Comparison of ENCODE assay signal across 23 cellular contexts in genomic region chr14:102938191-102938590, GRCh38.
"Had no signal": no experiment of that assay in that cellular context is flagged by ENCODE, and none has a peak within 500 bp of the region (broad histone marks: within the 10 kb centered on the region; RNA-seq: fewer than 3 reads in every experiment).

No MANE protein-coding gene starts in this region.

- H3K27me3 Mint-ChIP-seq: dendritic cell treated with granulocyte-macrophage colony-stimulating factor and Interleukin-4, amounts not matched to agents 40 ng/mL and 50 ng/mL, for 4 days had no signal

- H3K27me3 ChIP-seq: gastrocnemius medialis, right atrium auricular region, tibial nerve, upper lobe of left lung had no signal

- H3K36me3 ChIP-seq: prostate gland had no signal

- ATAC-seq: esophagus mucosa; gastrocnemius medialis; left lobe of liver; natural killer cell; sciatic nerve; stimulated activated effector memory CD8-positive, alpha-beta T cell treated with anti-CD3 and anti-CD28 coated beads, Interleukin-12 subunit alpha, Interleukin-12 subunit beta, amount 100 ng/mL, for 72 hours had no signal

- H3K9me3 ChIP-seq: gastrocnemius medialis, prostate gland, right atrium auricular region, thoracic aorta, tibial nerve, upper lobe of left lung had no signal

- H3K27ac Mint-ChIP-seq: dendritic cell treated with granulocyte-macrophage colony-stimulating factor and Interleukin-4, amounts not matched to agents 40 ng/mL and 50 ng/mL, for 4 days; endodermal cell; natural killer cell; stimulated activated effector memory CD8-positive, alpha-beta T cell treated with anti-CD3 and anti-CD28 coated beads, Interleukin-12 subunit alpha, Interleukin-12 subunit beta, amount 100 ng/mL, for 72 hours had no signal

- H3K4me2 ChIP-seq: smooth muscle cell had no signal

- H3K4me1 Mint-ChIP-seq: endodermal cell; natural killer cell; stimulated activated effector memory CD8-positive, alpha-beta T cell treated with anti-CD3 and anti-CD28 coated beads, Interleukin-12 subunit alpha, Interleukin-12 subunit beta, amount 100 ng/mL, for 72 hours had no signal

- H3K27ac ChIP-seq: epithelial cell of prostate, gastrocnemius medialis, prostate gland, right atrium auricular region, thoracic aorta, tibial nerve, upper lobe of left lung had no signal

- H3K4me3 Mint-ChIP-seq: dendritic cell treated with granulocyte-macrophage colony-stimulating factor and Interleukin-4, amounts not matched to agents 40 ng/mL and 50 ng/mL, for 4 days; endodermal cell; natural killer cell; neural crest cell; stimulated activated effector memory CD8-positive, alpha-beta T cell treated with anti-CD3 and anti-CD28 coated beads, Interleukin-12 subunit alpha, Interleukin-12 subunit beta, amount 100 ng/mL, for 72 hours had no signal

- H3K36me3 Mint-ChIP-seq: natural killer cell; stimulated activated effector memory CD8-positive, alpha-beta T cell treated with anti-CD3 and anti-CD28 coated beads, Interleukin-12 subunit alpha, Interleukin-12 subunit beta, amount 100 ng/mL, for 72 hours had no signal

- H3K9me3 Mint-ChIP-seq: dendritic cell treated with granulocyte-macrophage colony-stimulating factor and Interleukin-4, amounts not matched to agents 40 ng/mL and 50 ng/mL, for 4 days; endodermal cell; natural killer cell; neural crest cell; stimulated activated effector memory CD8-positive, alpha-beta T cell treated with anti-CD3 and anti-CD28 coated beads, Interleukin-12 subunit alpha, Interleukin-12 subunit beta, amount 100 ng/mL, for 72 hours had no signal

- H3K4me3 ChIP-seq: gastrocnemius medialis, prostate gland, right atrium auricular region, smooth muscle cell, thoracic aorta, tibial nerve, upper lobe of left lung had no signal

- H3K4me1 ChIP-seq: gastrocnemius medialis had no signal

- DNase-seq: effector CD8-positive, alpha-beta T cell; endodermal cell; foreskin fibroblast; gastrocnemius medialis; head of caudate nucleus; natural killer cell; stimulated activated CD4-positive, alpha-beta T cell treated with anti-CD3 and anti-CD28 coated beads, Interleukin-12 subunit alpha, Interleukin-12 subunit beta, amount 100 ng/mL, for 4 hours; stimulated activated CD4-positive, alpha-beta T cell treated with anti-CD3 and anti-CD28 coated beads, Interleukin-1b, Interleukin-23, amount 100 ng/mL, for 48 hours; stimulated activated CD4-positive, alpha-beta T cell treated with anti-CD3 and anti-CD28 coated beads, Interleukin-4, amount 100 ng/mL, for 24 hours; stimulated activated naive CD4-positive, alpha-beta T cell treated with Interleukin-2 at 50 U/mL for 16 hours had no signal
